Comparison of ENCODE assay signal across 10 cellular contexts in the genomic region with DNA sequence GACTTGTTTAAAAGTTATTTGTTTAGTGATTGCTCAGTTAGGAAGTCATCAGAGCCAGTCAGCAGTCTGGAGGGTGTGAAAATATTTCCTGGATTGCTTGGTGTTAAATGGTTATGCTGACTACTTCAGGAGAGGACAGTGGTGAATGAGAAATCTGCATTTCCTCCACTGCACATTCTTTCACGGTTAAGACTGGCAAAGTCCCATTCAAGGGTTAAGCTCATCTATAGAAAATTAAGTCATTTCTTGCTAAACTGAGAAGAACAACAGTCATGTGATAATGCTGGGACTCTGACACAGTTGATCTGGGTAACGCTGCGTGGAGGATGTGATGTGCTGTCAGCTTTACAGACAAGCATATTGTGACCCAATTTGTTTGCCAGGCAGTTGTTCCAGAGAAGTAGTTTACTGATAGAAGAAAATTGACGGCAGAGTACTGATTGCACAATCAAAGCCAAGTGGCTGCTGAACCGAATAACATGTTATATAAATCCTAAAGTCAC.
DNase-seq lines count a peak whose midpoint lies in the region; ATAC-seq and TF ChIP-seq lines count a peak whose summit lies in the region.
"Had no signal": no experiment of that assay in that cellular context is flagged by ENCODE, and none has a peak within 500 bp of the region (broad histone marks: within the 10 kb centered on the region; RNA-seq: fewer than 3 reads in every experiment).

No MANE protein-coding gene starts in this region.

- POLR2A ChIA-PET in PC-9 (lab: Charles Lee; ENCODE audit: unreplicated experiment) (no interaction called here), RWPE1 (lab: Yijun Ruan, JAX; ENCODE audit: low non-redundant PET) (no interaction called here)

- ATAC-seq in Right ventricle myocardium inferior (peak; percentile 87), GM19328 (IDR thresholded peaks at IDR 0.05; ENCODE audit: unreplicated experiment) (no peak)

- CTCF ChIA-PET in PC-9 (lab: Charles Lee), result no interaction called here
- CTCF ChIA-PET in RWPE1 (lab: Yijun Ruan, JAX), result no interaction called here

- H2BK120ac ChIP-seq in mesendoderm (ENCODE audit: low read depth, low read length), result no peak overlapping the region

- no peaks in the 10 kb centered on the region for H3K9me3 ChIP-seq in PC-9 (ENCODE audit: insufficient read depth, low read depth)

- H3K4me2 ChIP-seq in mesendoderm (ENCODE audit: low read length) (no peak overlapping the region), PC-9 (no peak overlapping the region)

- H3K9ac ChIP-seq in mesendoderm (ENCODE audit: low read length), result no peak overlapping the region

- H3K27me3 ChIP-seq in mesendoderm (ENCODE audit: insufficient read depth, low read length, poor library complexity) (no peaks in the 10 kb centered on the region), PC-9 (ENCODE audit: insufficient read depth, low read depth) (no peaks in the 10 kb centered on the region)

- H4K8ac ChIP-seq in mesendoderm (ENCODE audit: low read depth, low read length), result no peak overlapping the region

- intact Hi-C loops in Right ventricle myocardium inferior (cut with DNase I), result loop anchor here (5.0 kb wide), 1 partner anchor 34 kb away; no protein-coding TSS in a partner anchor
- intact Hi-C loops in cardiac septum (cut with DNase I), result loop anchor here (5.0 kb wide), 1 partner anchor 34 kb away; no protein-coding TSS in a partner anchor
- intact Hi-C loops in PC-9 (cut with micrococcal nuclease; ENCODE audit: unreplicated experiment), result no loop called here

- H3K79me1 ChIP-seq in mesendoderm (ENCODE audit: low read length), result no peaks in the 10 kb centered on the region

- H2AK5ac ChIP-seq in mesendoderm (ENCODE audit: low read length), result no peak overlapping the region

- H3F3A ChIP-seq in PC-9 (ENCODE audit: insufficient read depth, low read depth), result no peaks in the 10 kb centered on the region

- H3K56ac ChIP-seq in mesendoderm (ENCODE audit: low read length), result no peak overlapping the region

- H3K4me1 ChIP-seq in mesendoderm (ENCODE audit: control insufficient read depth, low read depth, low read length), result peaks cover 4% of the 10 kb centered on the region
- 0 out of 2 replicates have a peak, but pooled peaks cover 2% of the 10 kb centered on the region for H3K4me1 ChIP-seq in PC-9 (replicated peaks; ENCODE audit: insufficient read depth)

- H3K79me2 ChIP-seq in mesendoderm (ENCODE audit: control insufficient read depth, insufficient read depth, low read length), result no peaks in the 10 kb centered on the region
- no peaks in the 10 kb centered on the region for H3K79me2 ChIP-seq in PC-9 (ENCODE audit: low read depth)

- no peak overlapping the region for H3K23ac ChIP-seq in mesendoderm (ENCODE audit: low read length)

- BruUV-seq in PC-9 (replicated peaks; lab: Mats Ljungman, UMichigan), result no TSS peak

- DNase-seq in Right ventricle myocardium inferior (ENCODE audit: missing footprints), result no peak
- DNase-seq in cardiac septum (ENCODE audit: low spot score), result no peak
- peak; percentile 85 for DNase-seq in epithelial cell of esophagus (ENCODE audit: low read depth)
- DNase-seq in mesendoderm, result peak; percentile 23
- no peak for DNase-seq in PC-9
- no peak for DNase-seq in RWPE1 (ENCODE audit: low spot score)
- DNase-seq in stimulated activated CD4-positive, alpha-beta T cell treated with anti-CD3 and anti-CD28 coated beads, Interleukin-15, amount 100 ng/mL, for 24 hours, result no peak
- DNase-seq: activated naive CD4-positive, alpha-beta T cell; NCI-H1048 had no signal

- H3K4ac ChIP-seq in mesendoderm (ENCODE audit: low read depth, low read length), result no peak overlapping the region

- no peaks in the 10 kb centered on the region for H4K20me1 ChIP-seq in PC-9 (ENCODE audit: insufficient read depth)

- H4K5ac ChIP-seq in mesendoderm (ENCODE audit: low read length), result no peak overlapping the region

- no CpG with 5 or more reads among the region's 5 CpGs for WGBS in mesendoderm (ENCODE audit: extremely low coverage, insufficient coverage, low lambda C conversion rate)

- no peaks in the 10 kb centered on the region for H3K36me3 ChIP-seq in mesendoderm (ENCODE audit: control insufficient read depth, insufficient read depth, low read length)
- H3K36me3 ChIP-seq in PC-9 (ENCODE audit: low read depth), result no peaks in the 10 kb centered on the region

- H2AFZ ChIP-seq in PC-9, result no peak overlapping the region

- no peak overlapping the region for H3K18ac ChIP-seq in mesendoderm (ENCODE audit: low read length)

- no peak overlapping the region for H3K4me3 ChIP-seq in epithelial cell of esophagus (ENCODE audit: low read length)
- no peak overlapping the region for H3K4me3 ChIP-seq in mesendoderm (ENCODE audit: low read length)
- H3K4me3 ChIP-seq in PC-9, result no peak overlapping the region

- H3K27ac ChIP-seq in mesendoderm (ENCODE audit: low read depth, low read length) (no peak overlapping the region), PC-9 (no peak overlapping the region), RWPE1 (no peak overlapping the region)

- no peaks in the 10 kb centered on the region for H3K9me2 ChIP-seq in PC-9 (ENCODE audit: insufficient read depth)

- no peak overlapping the region for H2BK15ac ChIP-seq in mesendoderm (replicated peaks; ENCODE audit: low read depth)

- H2BK5ac ChIP-seq in mesendoderm (ENCODE audit: low read length), result no peak overlapping the region

- TF ChIP-seq CTCF in epithelial cell of esophagus (IDR thresholded peaks at IDR 0.05; ENCODE audit: insufficient read depth, low read depth, low read length, missing control alignments) (no peak), PC-9 (conservative IDR thresholded peaks at IDR 0.05) (no peak), RWPE1 (conservative IDR thresholded peaks at IDR 0.05; ENCODE audit: low read depth) (no peak)

Comparison
In these comparisons a context has a peak if more than half of its experiments do, and no peak if none do; other contexts are left out.
1. DNase-seq: peak in epithelial cell of esophagus (single experiment) and mesendoderm (single experiment); none in Right ventricle myocardium inferior (single experiment), cardiac septum (single experiment), PC-9 (0 of 2), RWPE1 (single experiment) and stimulated activated CD4-positive, alpha-beta T cell treated with anti-CD3 and anti-CD28 coated beads, Interleukin-15, amount 100 ng/mL, for 24 hours (single experiment).